ENCODE assay signal across 1 cellular context in the genomic region with DNA sequence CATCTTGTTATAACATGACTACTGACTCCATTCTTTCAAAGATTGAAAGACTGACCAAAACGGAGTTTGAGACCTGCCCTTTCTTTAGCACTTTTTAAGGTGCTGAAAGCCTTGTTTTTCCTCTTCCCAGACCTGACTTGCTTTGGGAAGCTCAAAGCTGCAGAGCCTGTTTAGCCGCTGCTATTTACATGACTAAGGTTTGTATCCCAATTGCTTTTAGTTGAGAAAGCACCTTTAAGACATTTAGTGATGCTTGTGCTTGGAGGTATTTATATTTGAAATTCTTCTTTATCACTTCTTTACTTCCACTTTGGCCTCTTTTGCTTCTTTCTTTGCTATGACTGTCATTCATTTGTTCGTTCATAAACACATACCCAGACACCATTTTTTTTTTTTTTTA.
TF ChIP-seq lines count a peak whose summit lies in the region.

No MANE protein-coding gene starts in this region.

TF ChIP-seq in H1, 55 proteins besides CTCF, POLR2A, EP300 and RAD21 (continued from another document):
- TF ChIP-seq, protein P1, sequence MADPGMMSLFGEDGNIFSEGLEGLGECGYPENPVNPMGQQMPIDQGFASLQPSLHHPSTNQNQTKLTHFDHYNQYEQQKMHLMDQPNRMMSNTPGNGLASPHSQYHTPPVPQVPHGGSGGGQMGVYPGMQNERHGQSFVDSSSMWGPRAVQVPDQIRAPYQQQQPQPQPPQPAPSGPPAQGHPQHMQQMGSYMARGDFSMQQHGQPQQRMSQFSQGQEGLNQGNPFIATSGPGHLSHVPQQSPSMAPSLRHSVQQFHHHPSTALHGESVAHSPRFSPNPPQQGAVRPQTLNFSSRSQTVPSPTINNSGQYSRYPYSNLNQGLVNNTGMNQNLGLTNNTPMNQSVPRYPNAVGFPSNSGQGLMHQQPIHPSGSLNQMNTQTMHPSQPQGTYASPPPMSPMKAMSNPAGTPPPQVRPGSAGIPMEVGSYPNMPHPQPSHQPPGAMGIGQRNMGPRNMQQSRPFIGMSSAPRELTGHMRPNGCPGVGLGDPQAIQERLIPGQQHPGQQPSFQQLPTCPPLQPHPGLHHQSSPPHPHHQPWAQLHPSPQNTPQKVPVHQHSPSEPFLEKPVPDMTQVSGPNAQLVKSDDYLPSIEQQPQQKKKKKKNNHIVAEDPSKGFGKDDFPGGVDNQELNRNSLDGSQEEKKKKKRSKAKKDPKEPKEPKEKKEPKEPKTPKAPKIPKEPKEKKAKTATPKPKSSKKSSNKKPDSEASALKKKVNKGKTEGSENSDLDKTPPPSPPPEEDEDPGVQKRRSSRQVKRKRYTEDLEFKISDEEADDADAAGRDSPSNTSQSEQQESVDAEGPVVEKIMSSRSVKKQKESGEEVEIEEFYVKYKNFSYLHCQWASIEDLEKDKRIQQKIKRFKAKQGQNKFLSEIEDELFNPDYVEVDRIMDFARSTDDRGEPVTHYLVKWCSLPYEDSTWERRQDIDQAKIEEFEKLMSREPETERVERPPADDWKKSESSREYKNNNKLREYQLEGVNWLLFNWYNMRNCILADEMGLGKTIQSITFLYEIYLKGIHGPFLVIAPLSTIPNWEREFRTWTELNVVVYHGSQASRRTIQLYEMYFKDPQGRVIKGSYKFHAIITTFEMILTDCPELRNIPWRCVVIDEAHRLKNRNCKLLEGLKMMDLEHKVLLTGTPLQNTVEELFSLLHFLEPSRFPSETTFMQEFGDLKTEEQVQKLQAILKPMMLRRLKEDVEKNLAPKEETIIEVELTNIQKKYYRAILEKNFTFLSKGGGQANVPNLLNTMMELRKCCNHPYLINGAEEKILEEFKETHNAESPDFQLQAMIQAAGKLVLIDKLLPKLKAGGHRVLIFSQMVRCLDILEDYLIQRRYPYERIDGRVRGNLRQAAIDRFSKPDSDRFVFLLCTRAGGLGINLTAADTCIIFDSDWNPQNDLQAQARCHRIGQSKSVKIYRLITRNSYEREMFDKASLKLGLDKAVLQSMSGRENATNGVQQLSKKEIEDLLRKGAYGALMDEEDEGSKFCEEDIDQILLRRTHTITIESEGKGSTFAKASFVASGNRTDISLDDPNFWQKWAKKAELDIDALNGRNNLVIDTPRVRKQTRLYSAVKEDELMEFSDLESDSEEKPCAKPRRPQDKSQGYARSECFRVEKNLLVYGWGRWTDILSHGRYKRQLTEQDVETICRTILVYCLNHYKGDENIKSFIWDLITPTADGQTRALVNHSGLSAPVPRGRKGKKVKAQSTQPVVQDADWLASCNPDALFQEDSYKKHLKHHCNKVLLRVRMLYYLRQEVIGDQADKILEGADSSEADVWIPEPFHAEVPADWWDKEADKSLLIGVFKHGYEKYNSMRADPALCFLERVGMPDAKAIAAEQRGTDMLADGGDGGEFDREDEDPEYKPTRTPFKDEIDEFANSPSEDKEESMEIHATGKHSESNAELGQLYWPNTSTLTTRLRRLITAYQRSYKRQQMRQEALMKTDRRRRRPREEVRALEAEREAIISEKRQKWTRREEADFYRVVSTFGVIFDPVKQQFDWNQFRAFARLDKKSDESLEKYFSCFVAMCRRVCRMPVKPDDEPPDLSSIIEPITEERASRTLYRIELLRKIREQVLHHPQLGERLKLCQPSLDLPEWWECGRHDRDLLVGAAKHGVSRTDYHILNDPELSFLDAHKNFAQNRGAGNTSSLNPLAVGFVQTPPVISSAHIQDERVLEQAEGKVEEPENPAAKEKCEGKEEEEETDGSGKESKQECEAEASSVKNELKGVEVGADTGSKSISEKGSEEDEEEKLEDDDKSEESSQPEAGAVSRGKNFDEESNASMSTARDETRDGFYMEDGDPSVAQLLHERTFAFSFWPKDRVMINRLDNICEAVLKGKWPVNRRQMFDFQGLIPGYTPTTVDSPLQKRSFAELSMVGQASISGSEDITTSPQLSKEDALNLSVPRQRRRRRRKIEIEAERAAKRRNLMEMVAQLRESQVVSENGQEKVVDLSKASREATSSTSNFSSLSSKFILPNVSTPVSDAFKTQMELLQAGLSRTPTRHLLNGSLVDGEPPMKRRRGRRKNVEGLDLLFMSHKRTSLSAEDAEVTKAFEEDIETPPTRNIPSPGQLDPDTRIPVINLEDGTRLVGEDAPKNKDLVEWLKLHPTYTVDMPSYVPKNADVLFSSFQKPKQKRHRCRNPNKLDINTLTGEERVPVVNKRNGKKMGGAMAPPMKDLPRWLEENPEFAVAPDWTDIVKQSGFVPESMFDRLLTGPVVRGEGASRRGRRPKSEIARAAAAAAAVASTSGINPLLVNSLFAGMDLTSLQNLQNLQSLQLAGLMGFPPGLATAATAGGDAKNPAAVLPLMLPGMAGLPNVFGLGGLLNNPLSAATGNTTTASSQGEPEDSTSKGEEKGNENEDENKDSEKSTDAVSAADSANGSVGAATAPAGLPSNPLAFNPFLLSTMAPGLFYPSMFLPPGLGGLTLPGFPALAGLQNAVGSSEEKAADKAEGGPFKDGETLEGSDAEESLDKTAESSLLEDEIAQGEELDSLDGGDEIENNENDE (IDR thresholded peaks at IDR 0.05; ENCODE audit: insufficient replicate concordance, low read length): peak; percentile 71
- no peak for TF ChIP-seq TAF1 (IDR thresholded peaks at IDR 0.05; ENCODE audit: low read depth, low read length)
- TF ChIP-seq, protein P2, sequence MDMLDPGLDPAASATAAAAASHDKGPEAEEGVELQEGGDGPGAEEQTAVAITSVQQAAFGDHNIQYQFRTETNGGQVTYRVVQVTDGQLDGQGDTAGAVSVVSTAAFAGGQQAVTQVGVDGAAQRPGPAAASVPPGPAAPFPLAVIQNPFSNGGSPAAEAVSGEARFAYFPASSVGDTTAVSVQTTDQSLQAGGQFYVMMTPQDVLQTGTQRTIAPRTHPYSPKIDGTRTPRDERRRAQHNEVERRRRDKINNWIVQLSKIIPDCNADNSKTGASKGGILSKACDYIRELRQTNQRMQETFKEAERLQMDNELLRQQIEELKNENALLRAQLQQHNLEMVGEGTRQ (IDR thresholded peaks at IDR 0.05; ENCODE audit: low read length): no peak
- TF ChIP-seq YY1 (IDR thresholded peaks at IDR 0.05; ENCODE audit: low read depth, low read length): no peak
- peak; percentile 94 for TF ChIP-seq ASH2L (IDR thresholded peaks at IDR 0.05; ENCODE audit: low read length)
- TF ChIP-seq SAP30 (IDR thresholded peaks at IDR 0.05; ENCODE audit: insufficient read depth, insufficient replicate concordance, low read length): no peak
- no peak for TF ChIP-seq JUND (IDR thresholded peaks at IDR 0.05; ENCODE audit: low read length)
- peak; percentile 35; the same call in 1 of the 2 replicates for TF ChIP-seq CHD2 (IDR thresholded peaks at IDR 0.05; ENCODE audit: low read length)
- no peak for TF ChIP-seq BRCA1 (IDR thresholded peaks at IDR 0.05; ENCODE audit: low read depth, low read length)
- no peak for TF ChIP-seq EZH2 (IDR thresholded peaks at IDR 0.05; ENCODE audit: low read depth, low read length, severe bottlenecking)
- TF ChIP-seq RFX5 (IDR thresholded peaks at IDR 0.05; ENCODE audit: borderline replicate concordance, low read depth, low read length): no peak
- TF ChIP-seq MAFK (IDR thresholded peaks at IDR 0.05; ENCODE audit: low read depth, low read length): no peak
- no peak for TF ChIP-seq CREB1 (IDR thresholded peaks at IDR 0.05)
- peak; percentile 94 for TF ChIP-seq SP1 (IDR thresholded peaks at IDR 0.05; ENCODE audit: low read depth, low read length)
- TF ChIP-seq SIRT6 (IDR thresholded peaks at IDR 0.05; ENCODE audit: low read length): no peak
- TF ChIP-seq, protein P3, sequence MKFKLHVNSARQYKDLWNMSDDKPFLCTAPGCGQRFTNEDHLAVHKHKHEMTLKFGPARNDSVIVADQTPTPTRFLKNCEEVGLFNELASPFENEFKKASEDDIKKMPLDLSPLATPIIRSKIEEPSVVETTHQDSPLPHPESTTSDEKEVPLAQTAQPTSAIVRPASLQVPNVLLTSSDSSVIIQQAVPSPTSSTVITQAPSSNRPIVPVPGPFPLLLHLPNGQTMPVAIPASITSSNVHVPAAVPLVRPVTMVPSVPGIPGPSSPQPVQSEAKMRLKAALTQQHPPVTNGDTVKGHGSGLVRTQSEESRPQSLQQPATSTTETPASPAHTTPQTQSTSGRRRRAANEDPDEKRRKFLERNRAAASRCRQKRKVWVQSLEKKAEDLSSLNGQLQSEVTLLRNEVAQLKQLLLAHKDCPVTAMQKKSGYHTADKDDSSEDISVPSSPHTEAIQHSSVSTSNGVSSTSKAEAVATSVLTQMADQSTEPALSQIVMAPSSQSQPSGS (IDR thresholded peaks at IDR 0.05; ENCODE audit: low read length): 0 out of 2 replicates have a peak, but pooled peaks have one; percentile 33
- TF ChIP-seq BACH1 (IDR thresholded peaks at IDR 0.05; ENCODE audit: low read length): no peak
- TF ChIP-seq PHF8 (conservative IDR thresholded peaks at IDR 0.05; ENCODE audit: low read depth, low read length): no peak
- no peak for TF ChIP-seq KDM4A (IDR thresholded peaks at IDR 0.05; ENCODE audit: low read depth, low read length, severe bottlenecking)
- no peak for TF ChIP-seq CBX5 (IDR thresholded peaks at IDR 0.05; ENCODE audit: low read depth, low read length)
- TF ChIP-seq, protein P4, sequence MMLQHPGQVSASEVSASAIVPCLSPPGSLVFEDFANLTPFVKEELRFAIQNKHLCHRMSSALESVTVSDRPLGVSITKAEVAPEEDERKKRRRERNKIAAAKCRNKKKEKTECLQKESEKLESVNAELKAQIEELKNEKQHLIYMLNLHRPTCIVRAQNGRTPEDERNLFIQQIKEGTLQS (IDR thresholded peaks at IDR 0.05; ENCODE audit: insufficient read depth, low read depth, low read length): no peak
- TF ChIP-seq, protein P5, sequence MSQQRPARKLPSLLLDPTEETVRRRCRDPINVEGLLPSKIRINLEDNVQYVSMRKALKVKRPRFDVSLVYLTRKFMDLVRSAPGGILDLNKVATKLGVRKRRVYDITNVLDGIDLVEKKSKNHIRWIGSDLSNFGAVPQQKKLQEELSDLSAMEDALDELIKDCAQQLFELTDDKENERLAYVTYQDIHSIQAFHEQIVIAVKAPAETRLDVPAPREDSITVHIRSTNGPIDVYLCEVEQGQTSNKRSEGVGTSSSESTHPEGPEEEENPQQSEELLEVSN (IDR thresholded peaks at IDR 0.05): no peak
- no peak for TF ChIP-seq SRF (IDR thresholded peaks at IDR 0.05; ENCODE audit: low read depth, low read length)
TF ChIP-seq in H1: peak in this region for 9.
